In genomic region chr7:92646966-92647625, GRCh38 we compare ENCODE assay signal across 12 cellular contexts. TPM values are rescaled to one million over a fixed set of nuclear protein-coding genes. Genes with fewer than 3 reads are reported as not detected.
DNase-seq lines count a peak whose midpoint lies in the region; ATAC-seq, FAIRE-seq and TF ChIP-seq lines count a peak whose summit lies in the region.
"Had no signal": no experiment of that assay in that cellular context is flagged by ENCODE, and none has a peak within 500 bp of the region (broad histone marks: within the 10 kb centered on the region; RNA-seq: fewer than 3 reads in every experiment).

No MANE protein-coding gene starts in this region.

- no peaks in the 10 kb centered on the region for H3K79me1 ChIP-seq in mesendoderm (ENCODE audit: low read length)

- H2BK5ac ChIP-seq in mesendoderm (ENCODE audit: low read length) = no peak overlapping the region

- dilution Hi-C loops in keratinocyte (cut with MboI; ENCODE audit: extremely low pct_ligation_motif_present, low sequenced_read_pairs) = no loop called here

- H3K9ac ChIP-seq in keratinocyte (ENCODE audit: control insufficient read depth, extremely low read depth, insufficient read depth, low read length) (no peak overlapping the region), mesendoderm (ENCODE audit: low read length) (no peak overlapping the region)

- no peak for FAIRE-seq in keratinocyte (lab: Jason Lieb, UNC)

- no peaks in the 10 kb centered on the region for H3K9me1 ChIP-seq in keratinocyte (ENCODE audit: control insufficient read depth, extremely low read depth, insufficient read depth, low read length)

- no peak overlapping the region for H3K23ac ChIP-seq in mesendoderm (ENCODE audit: low read length)

- H3K4me1 ChIP-seq in keratinocyte (ENCODE audit: control insufficient read depth, extremely low read depth, insufficient read depth, low read length) (peaks cover 27% of the 10 kb centered on the region), SJCRH30 (peaks cover 33% of the 10 kb centered on the region), mesendoderm (ENCODE audit: control insufficient read depth, low read depth, low read length) (peaks cover 2% of the 10 kb centered on the region)

- no peak overlapping the region for H3K4me2 ChIP-seq in keratinocyte (ENCODE audit: control insufficient read depth, extremely low read depth, insufficient read depth, low read depth, low read length)
- no peak overlapping the region for H3K4me2 ChIP-seq in mesendoderm (ENCODE audit: low read length)

- H3K4me3 ChIP-seq in keratinocyte (ENCODE audit: control insufficient read depth in 2 of 3, extremely low read depth in 1 of 3, insufficient read depth in 2 of 3, low read depth in 1 of 3, low read length in 3 of 3) = no peak overlapping the region
- H3K4me3 ChIP-seq in SJCRH30 = no peak overlapping the region
- H3K4me3 ChIP-seq in mesendoderm (ENCODE audit: low read length) = no peak overlapping the region

- H2BK120ac ChIP-seq in mesendoderm (ENCODE audit: low read depth, low read length) = no peak overlapping the region

- DNase-seq in keratinocyte (ENCODE audit: low read depth, low spot score) (no peak), AG08395 (ENCODE audit: low spot score) (no peak), SJCRH30 (no peak), mesendoderm (no peak), nucleus accumbens (lab: John Stamatoyannopoulos, UW) (no peak)
- DNase-seq: central memory CD4-positive, alpha-beta T cell; foreskin melanocyte; NCI-H1930; RPMI8226 had no signal

- peaks cover 44% of the 10 kb centered on the region for H3K79me2 ChIP-seq in keratinocyte (ENCODE audit: control insufficient read depth, insufficient read depth, low read length)
- no peaks in the 10 kb centered on the region for H3K79me2 ChIP-seq in mesendoderm (ENCODE audit: control insufficient read depth, insufficient read depth, low read length)

- H4K8ac ChIP-seq in mesendoderm (ENCODE audit: low read depth, low read length) = no peak overlapping the region

- H3K27ac ChIP-seq in KOPT-K1 (ENCODE audit: low read depth, low read length, poor library complexity, severe bottlenecking) (peak overlapping the region; percentile 100), keratinocyte (ENCODE audit: control insufficient read depth, insufficient read depth, low read length) (peak overlapping the region; percentile 8), SJCRH30 (no peak overlapping the region), mesendoderm (ENCODE audit: low read depth, low read length) (no peak overlapping the region)

- peak; percentile 53 for ATAC-seq in GM18511 (IDR thresholded peaks at IDR 0.05; ENCODE audit: unreplicated experiment)
- ATAC-seq in GM21576 (IDR thresholded peaks at IDR 0.05; ENCODE audit: unreplicated experiment) = peak; percentile 32

- no CpG with 5 or more reads among the region's 5 CpGs for WGBS in mesendoderm (ENCODE audit: extremely low coverage, insufficient coverage, low lambda C conversion rate)

- no peak overlapping the region for H3K18ac ChIP-seq in mesendoderm (ENCODE audit: low read length)

- H3K4ac ChIP-seq in mesendoderm (ENCODE audit: low read depth, low read length) = no peak overlapping the region

- TF ChIP-seq CTCF in keratinocyte (optimal IDR thresholded peaks at IDR 0.05 in 1 of 3, IDR thresholded peaks at IDR 0.05 in 1 of 3, conservative IDR thresholded peaks at IDR 0.05 in 1 of 3; ENCODE audit: extremely low read depth in 1 of 3, insufficient read depth in 2 of 3, low read length in 3 of 3) = no peak

- H2AK5ac ChIP-seq in mesendoderm (ENCODE audit: low read length) = no peak overlapping the region

- no peak overlapping the region for H2AFZ ChIP-seq in keratinocyte (ENCODE audit: control insufficient read depth, low read length)

- H4K5ac ChIP-seq in mesendoderm (ENCODE audit: low read length) = no peak overlapping the region

- H3K9me3 ChIP-seq in KOPT-K1 (ENCODE audit: insufficient read depth, low read length, poor library complexity, severe bottlenecking) (no peaks in the 10 kb centered on the region), keratinocyte (ENCODE audit: control insufficient read depth, low read depth, low read length) (no peaks in the 10 kb centered on the region), SJCRH30 (replicated peaks) (no peaks in the 10 kb centered on the region)

- H3K27me3 ChIP-seq in keratinocyte (ENCODE audit: control insufficient read depth, extremely low read depth, insufficient read depth, low read length) = no peaks in the 10 kb centered on the region
- no peaks in the 10 kb centered on the region for H3K27me3 ChIP-seq in SJCRH30
- H3K27me3 ChIP-seq in mesendoderm (ENCODE audit: insufficient read depth, low read length, poor library complexity) = no peaks in the 10 kb centered on the region

- H4K20me1 ChIP-seq in keratinocyte (ENCODE audit: control insufficient read depth, extremely low read depth, insufficient read depth, low read length) = no peaks in the 10 kb centered on the region

- no peak overlapping the region for H3K56ac ChIP-seq in mesendoderm (ENCODE audit: low read length)

- H2BK15ac ChIP-seq in mesendoderm (replicated peaks; ENCODE audit: low read depth) = no peak overlapping the region

- H3K36me3 ChIP-seq in KOPT-K1 (ENCODE audit: insufficient read depth, low read length) = peaks cover 90% of the 10 kb centered on the region
- H3K36me3 ChIP-seq in keratinocyte (ENCODE audit: control insufficient read depth in 2 of 2, extremely low read depth in 1 of 2, insufficient read depth in 2 of 2, low read length in 2 of 2) = peaks cover 0 to 4% of the 10 kb centered on the region in 2 experiments
- H3K36me3 ChIP-seq in SJCRH30 = peaks cover 15% of the 10 kb centered on the region; the same call in 1 of the 2 replicates
- no peaks in the 10 kb centered on the region for H3K36me3 ChIP-seq in mesendoderm (ENCODE audit: control insufficient read depth, insufficient read depth, low read length)

RNA-seq across cellular contexts. Expression of gene FAM133B, which starts 56.9 kb away (rescaled TPM):
- polyA plus RNA-seq in keratinocyte = 12.4 to 24.0 TPM (median 17.3 TPM) in 3 replicates
- polyA plus RNA-seq in keratinocyte (2011; ENCODE audit: low read depth) = 108 TPM
- polyA plus RNA-seq in keratinocyte (2011; cell fraction: cytosol; rRNA removed) = 9.4 and 13.4 TPM in 2 replicates
- 14.8 and 21.7 TPM in 2 replicates for polyA plus RNA-seq in keratinocyte (2011; cell fraction: nucleus; rRNA removed)
- polyA plus RNA-seq in keratinocyte (2012; ENCODE audit: low replicate concordance) = 17.9 and 20.4 TPM in 2 replicates
- polyA minus RNA-seq in keratinocyte = 1.3 to 11.4 TPM (median 3.8 TPM) in 3 replicates
- 6.5 TPM for polyA minus RNA-seq in keratinocyte (2011; cell fraction: cytosol; rRNA and poly(A)+ RNA removed)
- 8.1 and 19.2 TPM in 2 replicates for polyA minus RNA-seq in keratinocyte (2011; cell fraction: nucleus; rRNA and poly(A)+ RNA removed)
- total RNA-seq in SJCRH30 (2014; rRNA removed; shearing (Covaris generic)) = 50.2 and 66.6 TPM in 2 replicates
- 102 TPM for polyA plus RNA-seq in mesendoderm (2013, experiment 1 of 2)
- polyA plus RNA-seq in mesendoderm (2013, experiment 2 of 2) = 100 TPM

Comparison
In these comparisons a context has a peak if more than half of its experiments do, and no peak if none do; other contexts are left out.
1. H3K27ac ChIP-seq: peak in KOPT-K1 (single experiment) and keratinocyte (single experiment); none in SJCRH30 (single experiment) and mesendoderm (single experiment).